ENCODE assay signal across 26 cellular contexts in genomic region chr6:42259286-42259685, GRCh38. TPM values are rescaled to one million over a fixed set of nuclear protein-coding genes. Genes with fewer than 3 reads are reported as not detected.
DNase-seq lines count a peak whose midpoint lies in the region; ATAC-seq and TF ChIP-seq lines count a peak whose summit lies in the region.
"Had no signal": no experiment of that assay in that cellular context is flagged by ENCODE, and none has a peak within 500 bp of the region (broad histone marks: within the 10 kb centered on the region; RNA-seq: fewer than 3 reads in every experiment).

No MANE protein-coding gene starts in this region.

- H2AFZ ChIP-seq in osteoblast (ENCODE audit: low read length) = no peak overlapping the region
- H2AFZ ChIP-seq: GM23248 had no signal

- no peak overlapping the region for H3K4me3 ChIP-seq in body of pancreas
- no peak overlapping the region for H3K4me3 ChIP-seq in osteoblast (ENCODE audit: insufficient read depth, low read length)
- H3K4me3 ChIP-seq in uterus = no peak overlapping the region
- H3K4me3 ChIP-seq: BLaER1 treated with 17β-estradiol and CSF1 and Interleukin-3, amounts not matched to agents 10 nM and 100 nM; GM23248; SJCRH30 had no signal

- H3K27ac Mint-ChIP-seq in T-cell = no peak overlapping the region
- H3K27ac Mint-ChIP-seq: CD4-positive, alpha-beta memory T cell had no signal

- H3K36me3 Mint-ChIP-seq in T-cell = peaks cover 46% of the 10 kb centered on the region

- H3K27ac ChIP-seq in body of pancreas = no peak overlapping the region
- H3K27ac ChIP-seq in osteoblast (ENCODE audit: low read depth, low read length) = no peak overlapping the region
- peak overlapping the region; percentile 61 to 70 for H3K27ac ChIP-seq in uterus
- H3K27ac ChIP-seq: BLaER1 treated with 17β-estradiol and CSF1 and Interleukin-3, amounts not matched to agents 10 nM and 100 nM; GM23248; KMS-11; SJCRH30 had no signal

- H3K4me1 ChIP-seq in body of pancreas (no peaks in the 10 kb centered on the region), osteoblast (ENCODE audit: insufficient read depth, low read length) (peaks cover 23% of the 10 kb centered on the region), uterus (no peaks in the 10 kb centered on the region)
- H3K4me1 ChIP-seq: BLaER1 treated with 17β-estradiol and CSF1 and Interleukin-3, amounts not matched to agents 10 nM and 100 nM; SJCRH30 had no signal

- H3K4me2 ChIP-seq in osteoblast (ENCODE audit: insufficient read depth, low read length) = no peak overlapping the region
- H3K4me2 ChIP-seq: BLaER1 treated with 17β-estradiol and CSF1 and Interleukin-3, amounts not matched to agents 10 nM and 100 nM; KMS-11 had no signal

- POLR2A ChIA-PET in T-cell (lab: Charles Lee) = no interaction called here

- H3K9me3 Mint-ChIP-seq in T-cell = no peaks in the 10 kb centered on the region
- H3K9me3 Mint-ChIP-seq: CD4-positive, alpha-beta memory T cell had no signal

- H3K36me3 ChIP-seq in body of pancreas (replicated peaks in 1 of 2; ENCODE audit: insufficient read depth in 1 of 2, low read depth in 2 of 2) = no peaks in the 10 kb centered on the region
- peaks cover 27% of the 10 kb centered on the region for H3K36me3 ChIP-seq in osteoblast (ENCODE audit: insufficient read depth, low read length)
- no peaks in the 10 kb centered on the region for H3K36me3 ChIP-seq in uterus
- H3K36me3 ChIP-seq: SJCRH30 had no signal

- no peaks in the 10 kb centered on the region for H4K20me1 ChIP-seq in osteoblast (ENCODE audit: insufficient read depth, low read length)
- H4K20me1 ChIP-seq: BLaER1 treated with 17β-estradiol and CSF1 and Interleukin-3, amounts not matched to agents 10 nM and 100 nM had no signal

- H3K79me2 ChIP-seq in osteoblast (ENCODE audit: insufficient read depth, low read length) = no peaks in the 10 kb centered on the region

- H3K9me3 ChIP-seq in body of pancreas (no peaks in the 10 kb centered on the region), osteoblast (ENCODE audit: low read depth, low read length) (no peaks in the 10 kb centered on the region), uterus (no peaks in the 10 kb centered on the region)
- H3K9me3 ChIP-seq: BLaER1 treated with 17β-estradiol and CSF1 and Interleukin-3, amounts not matched to agents 10 nM and 100 nM; Caco-2; SJCRH30 had no signal

- no peaks in the 10 kb centered on the region for H3K27me3 Mint-ChIP-seq in T-cell
- H3K27me3 Mint-ChIP-seq: CD4-positive, alpha-beta memory T cell had no signal

- CTCF ChIA-PET in T-cell (lab: Charles Lee) = interaction anchor here in 1 of 2 donors (8.2 kb wide), 1 partner anchor 288 kb away, joined by 51 read pairs; no protein-coding TSS in a partner anchor

- no peak for TF ChIP-seq POLR2A in body of pancreas (IDR thresholded peaks at IDR 0.05)
- no peak for TF ChIP-seq POLR2A in uterus (IDR thresholded peaks at IDR 0.05)

- peaks cover 4 to 11% (median 10%) of the 10 kb centered on the region in 3 donors for H3K4me1 Mint-ChIP-seq in T-cell

- no peaks in the 10 kb centered on the region for H3K27me3 ChIP-seq in body of pancreas
- no peaks in the 10 kb centered on the region for H3K27me3 ChIP-seq in osteoblast (ENCODE audit: insufficient read depth, low read length)
- no peaks in the 10 kb centered on the region for H3K27me3 ChIP-seq in uterus
- H3K27me3 ChIP-seq: BLaER1 treated with 17β-estradiol and CSF1 and Interleukin-3, amounts not matched to agents 10 nM and 100 nM; SJCRH30 had no signal

- no peak overlapping the region for H3K4me3 Mint-ChIP-seq in T-cell
- H3K4me3 Mint-ChIP-seq: CD4-positive, alpha-beta memory T cell had no signal

- 82 to 86% methylated on average over 28 to 31 of the region's 31 CpGs for WGBS in body of pancreas, 2 donors

- ATAC-seq in body of pancreas (peak; percentile 21), GM18498 (IDR thresholded peaks at IDR 0.05; ENCODE audit: unreplicated experiment) (no peak), T-cell (replicated peaks in 1 of 4) (no peak), GM19351 (IDR thresholded peaks at IDR 0.05; ENCODE audit: unreplicated experiment) (no peak)
- ATAC-seq: Panc1 had no signal

- TF ChIP-seq CTCF in body of pancreas (IDR thresholded peaks at IDR 0.05) (no peak), osteoblast (IDR thresholded peaks at IDR 0.05; ENCODE audit: extremely low read depth, low read depth, low read length) (no peak), uterus (IDR thresholded peaks at IDR 0.05) (no peak)

- DNase-seq in activated effector memory CD4-positive, alpha-beta T cell treated with anti-CD3 and anti-CD28 coated beads, Interleukin-2, amount 50 U/mL, for 16 hours = peak; percentile 51
- no peak for DNase-seq in activated effector memory CD4-positive, alpha-beta T cell treated with Interleukin-2 at 50 U/mL for 16 hours
- no peak for DNase-seq in body of pancreas
- peak; percentile 5 for DNase-seq in osteoblast (ENCODE audit: insufficient read length, low spot score, missing footprints)
- DNase-seq in uterus = no peak
- no peak for DNase-seq in T-cell
- DNase-seq: 8988T; Caco-2; CD4-positive, alpha-beta memory T cell; DMS 273 treated with DMSO at 0.1 percent for 48 hours; DMS79 treated with DMSO at 0.1 percent for 48 hours; GM23248; HCEC 1CT; MV-4-11; NCI-H1694; NCI-H2081; NCI-H2171; NCI-H345; NCI-H774; NK-92 treated with Interleukin-12 subunit alpha and Interleukin-12 subunit beta, amount 100 ng/mL, for 24 hours; SJCRH30 had no signal

- intact Hi-C loops in body of pancreas (cut with DNase I) (no loop called here), uterus (cut with DNase I; ENCODE audit: low total_unique reads) (no loop called here)

RNA-seq across cellular contexts. Expression of gene MRPS10, which starts 41.6 kb away (rescaled TPM):
- total RNA-seq in body of pancreas (10 to 100 TPM in 1 of 2 donors, 1 to 10 TPM in 1; 8.9 to 14.0 TPM), osteoblast (46.9 and 52.5 TPM in 2 replicates), uterus (10 to 100 TPM in 3 of 4 donors, 1 to 10 TPM in 1; 7.6 to 52.8 (median 22.2) TPM), T-cell (10 to 100 TPM; 17.6 to 23.6 (median 20.5) TPM)

Comparison
In these comparisons a context has a peak if more than half of its experiments do, and no peak if none do; other contexts are left out.
1. DNase-seq: peak in activated effector memory CD4-positive, alpha-beta T cell treated with anti-CD3 and anti-CD28 coated beads, Interleukin-2, amount 50 U/mL, for 16 hours (single experiment) and osteoblast (single experiment); none in activated effector memory CD4-positive, alpha-beta T cell treated with Interleukin-2 at 50 U/mL for 16 hours (single experiment), body of pancreas (0 of 4), uterus (0 of 2) and T-cell (0 of 34).
2. H3K27ac ChIP-seq: peak in uterus (2 of 2); none in body of pancreas (0 of 4) and osteoblast (single experiment).